In the genomic region with DNA sequence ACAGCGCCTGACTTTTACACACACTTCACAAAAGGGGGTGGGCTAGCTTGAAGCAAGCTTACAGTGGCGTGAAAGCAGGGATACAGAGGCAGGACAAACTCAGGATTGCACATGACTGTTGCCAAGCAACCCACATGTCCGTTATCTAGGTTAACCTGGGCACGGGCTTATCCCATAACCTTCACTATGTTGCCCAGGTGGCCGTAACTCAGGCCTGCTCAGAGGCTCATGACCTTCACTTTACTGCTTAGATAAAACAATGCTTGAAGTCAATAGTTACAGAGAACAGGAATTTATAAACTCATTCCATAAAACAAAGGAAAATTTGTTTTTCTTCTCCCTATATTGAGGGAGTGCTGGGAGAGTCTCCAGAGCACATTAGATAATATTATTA, we compare ENCODE assay signal across 7 cellular contexts. TPM values are rescaled to one million over a fixed set of nuclear protein-coding genes. Genes with fewer than 3 reads are reported as not detected.
"Had no signal": no experiment of that assay in that cellular context is flagged by ENCODE, and none has a peak within 500 bp of the region (broad histone marks: within the 10 kb centered on the region; RNA-seq: fewer than 3 reads in every experiment).

No MANE protein-coding gene starts in this region.

RNA-seq across cellular contexts. Expression of a gene that starts 36.8 kb away (rescaled TPM):
- total RNA-seq: lower lobe of right lung; mammary epithelial cell; mucosa of gallbladder; naive thymus-derived CD8-positive, alpha-beta T cell; psoas muscle had no signal
- polyA plus RNA-seq: keratinocyte; mammary epithelial cell; naive thymus-derived CD8-positive, alpha-beta T cell had no signal

RNA-seq across cellular contexts. Expression of a gene that starts 47.7 kb away (rescaled TPM):
- total RNA-seq: mammary epithelial cell, occipital lobe had no signal
- polyA plus RNA-seq: keratinocyte, mammary epithelial cell had no signal
